Comparison of ENCODE assay signal across 1 cellular context in the genomic region with DNA sequence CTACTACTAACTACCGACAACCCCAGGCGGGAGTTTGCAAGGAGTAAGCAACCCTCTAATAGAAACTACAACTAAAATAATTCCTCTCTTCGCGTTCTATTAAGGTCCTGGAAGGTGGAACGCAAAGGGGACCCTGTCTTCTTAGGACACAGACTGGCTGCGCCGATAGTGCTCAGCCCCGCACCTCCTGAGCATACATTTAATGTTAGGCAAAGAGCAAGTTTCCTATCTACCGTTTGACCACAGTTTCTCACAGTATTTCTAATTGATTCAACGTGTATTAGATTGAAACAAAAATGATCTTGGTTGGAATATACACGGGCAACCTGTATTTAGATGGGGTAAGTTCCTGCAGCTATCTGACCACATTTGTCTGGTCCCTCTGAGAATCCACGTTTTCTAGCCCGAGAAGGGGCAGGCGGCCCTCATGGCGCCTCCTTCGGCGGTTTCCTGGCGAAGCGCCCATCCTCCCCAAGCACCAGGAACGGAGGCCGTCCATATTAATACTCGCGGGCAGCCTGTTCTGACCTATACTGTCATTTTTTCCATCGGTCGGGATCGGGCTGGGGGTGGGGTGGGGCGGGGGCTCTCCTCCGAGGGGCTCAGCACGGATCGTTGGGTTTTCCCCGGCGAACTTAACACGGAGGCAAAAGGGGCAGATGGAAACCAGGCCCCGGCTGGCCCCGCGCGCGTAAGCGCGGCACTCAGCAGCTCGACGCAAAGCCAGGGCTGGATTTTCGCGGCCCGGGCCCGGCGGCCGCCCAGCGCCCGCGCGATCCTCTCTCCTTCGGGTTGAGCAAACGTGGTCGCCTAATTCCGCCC.
A peak's percentile ranks its signal among the peaks of the same experiment; 100 is the strongest.
TF ChIP-seq lines count a peak whose summit lies in the region.

No MANE protein-coding gene starts in this region.

TF ChIP-seq in HepG2, 621 proteins besides CTCF, POLR2A, EP300 and RAD21 (continued from another document):
- TF ChIP-seq, protein P1, sequence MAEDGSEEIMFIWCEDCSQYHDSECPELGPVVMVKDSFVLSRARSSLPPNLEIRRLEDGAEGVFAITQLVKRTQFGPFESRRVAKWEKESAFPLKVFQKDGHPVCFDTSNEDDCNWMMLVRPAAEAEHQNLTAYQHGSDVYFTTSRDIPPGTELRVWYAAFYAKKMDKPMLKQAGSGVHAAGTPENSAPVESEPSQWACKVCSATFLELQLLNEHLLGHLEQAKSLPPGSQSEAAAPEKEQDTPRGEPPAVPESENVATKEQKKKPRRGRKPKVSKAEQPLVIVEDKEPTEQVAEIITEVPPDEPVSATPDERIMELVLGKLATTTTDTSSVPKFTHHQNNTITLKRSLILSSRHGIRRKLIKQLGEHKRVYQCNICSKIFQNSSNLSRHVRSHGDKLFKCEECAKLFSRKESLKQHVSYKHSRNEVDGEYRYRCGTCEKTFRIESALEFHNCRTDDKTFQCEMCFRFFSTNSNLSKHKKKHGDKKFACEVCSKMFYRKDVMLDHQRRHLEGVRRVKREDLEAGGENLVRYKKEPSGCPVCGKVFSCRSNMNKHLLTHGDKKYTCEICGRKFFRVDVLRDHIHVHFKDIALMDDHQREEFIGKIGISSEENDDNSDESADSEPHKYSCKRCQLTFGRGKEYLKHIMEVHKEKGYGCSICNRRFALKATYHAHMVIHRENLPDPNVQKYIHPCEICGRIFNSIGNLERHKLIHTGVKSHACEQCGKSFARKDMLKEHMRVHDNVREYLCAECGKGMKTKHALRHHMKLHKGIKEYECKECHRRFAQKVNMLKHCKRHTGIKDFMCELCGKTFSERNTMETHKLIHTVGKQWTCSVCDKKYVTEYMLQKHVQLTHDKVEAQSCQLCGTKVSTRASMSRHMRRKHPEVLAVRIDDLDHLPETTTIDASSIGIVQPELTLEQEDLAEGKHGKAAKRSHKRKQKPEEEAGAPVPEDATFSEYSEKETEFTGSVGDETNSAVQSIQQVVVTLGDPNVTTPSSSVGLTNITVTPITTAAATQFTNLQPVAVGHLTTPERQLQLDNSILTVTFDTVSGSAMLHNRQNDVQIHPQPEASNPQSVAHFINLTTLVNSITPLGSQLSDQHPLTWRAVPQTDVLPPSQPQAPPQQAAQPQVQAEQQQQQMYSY (CRISPR knock-in tag; IDR thresholded peaks at IDR 0.05), result peak; percentile 95
- TF ChIP-seq, protein P2, sequence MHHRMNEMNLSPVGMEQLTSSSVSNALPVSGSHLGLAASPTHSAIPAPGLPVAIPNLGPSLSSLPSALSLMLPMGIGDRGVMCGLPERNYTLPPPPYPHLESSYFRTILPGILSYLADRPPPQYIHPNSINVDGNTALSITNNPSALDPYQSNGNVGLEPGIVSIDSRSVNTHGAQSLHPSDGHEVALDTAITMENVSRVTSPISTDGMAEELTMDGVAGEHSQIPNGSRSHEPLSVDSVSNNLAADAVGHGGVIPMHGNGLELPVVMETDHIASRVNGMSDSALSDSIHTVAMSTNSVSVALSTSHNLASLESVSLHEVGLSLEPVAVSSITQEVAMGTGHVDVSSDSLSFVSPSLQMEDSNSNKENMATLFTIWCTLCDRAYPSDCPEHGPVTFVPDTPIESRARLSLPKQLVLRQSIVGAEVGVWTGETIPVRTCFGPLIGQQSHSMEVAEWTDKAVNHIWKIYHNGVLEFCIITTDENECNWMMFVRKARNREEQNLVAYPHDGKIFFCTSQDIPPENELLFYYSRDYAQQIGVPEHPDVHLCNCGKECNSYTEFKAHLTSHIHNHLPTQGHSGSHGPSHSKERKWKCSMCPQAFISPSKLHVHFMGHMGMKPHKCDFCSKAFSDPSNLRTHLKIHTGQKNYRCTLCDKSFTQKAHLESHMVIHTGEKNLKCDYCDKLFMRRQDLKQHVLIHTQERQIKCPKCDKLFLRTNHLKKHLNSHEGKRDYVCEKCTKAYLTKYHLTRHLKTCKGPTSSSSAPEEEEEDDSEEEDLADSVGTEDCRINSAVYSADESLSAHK (CRISPR knock-in tag; IDR thresholded peaks at IDR 0.05; ENCODE audit: borderline replicate concordance), result no peak
- TF ChIP-seq, protein P3, sequence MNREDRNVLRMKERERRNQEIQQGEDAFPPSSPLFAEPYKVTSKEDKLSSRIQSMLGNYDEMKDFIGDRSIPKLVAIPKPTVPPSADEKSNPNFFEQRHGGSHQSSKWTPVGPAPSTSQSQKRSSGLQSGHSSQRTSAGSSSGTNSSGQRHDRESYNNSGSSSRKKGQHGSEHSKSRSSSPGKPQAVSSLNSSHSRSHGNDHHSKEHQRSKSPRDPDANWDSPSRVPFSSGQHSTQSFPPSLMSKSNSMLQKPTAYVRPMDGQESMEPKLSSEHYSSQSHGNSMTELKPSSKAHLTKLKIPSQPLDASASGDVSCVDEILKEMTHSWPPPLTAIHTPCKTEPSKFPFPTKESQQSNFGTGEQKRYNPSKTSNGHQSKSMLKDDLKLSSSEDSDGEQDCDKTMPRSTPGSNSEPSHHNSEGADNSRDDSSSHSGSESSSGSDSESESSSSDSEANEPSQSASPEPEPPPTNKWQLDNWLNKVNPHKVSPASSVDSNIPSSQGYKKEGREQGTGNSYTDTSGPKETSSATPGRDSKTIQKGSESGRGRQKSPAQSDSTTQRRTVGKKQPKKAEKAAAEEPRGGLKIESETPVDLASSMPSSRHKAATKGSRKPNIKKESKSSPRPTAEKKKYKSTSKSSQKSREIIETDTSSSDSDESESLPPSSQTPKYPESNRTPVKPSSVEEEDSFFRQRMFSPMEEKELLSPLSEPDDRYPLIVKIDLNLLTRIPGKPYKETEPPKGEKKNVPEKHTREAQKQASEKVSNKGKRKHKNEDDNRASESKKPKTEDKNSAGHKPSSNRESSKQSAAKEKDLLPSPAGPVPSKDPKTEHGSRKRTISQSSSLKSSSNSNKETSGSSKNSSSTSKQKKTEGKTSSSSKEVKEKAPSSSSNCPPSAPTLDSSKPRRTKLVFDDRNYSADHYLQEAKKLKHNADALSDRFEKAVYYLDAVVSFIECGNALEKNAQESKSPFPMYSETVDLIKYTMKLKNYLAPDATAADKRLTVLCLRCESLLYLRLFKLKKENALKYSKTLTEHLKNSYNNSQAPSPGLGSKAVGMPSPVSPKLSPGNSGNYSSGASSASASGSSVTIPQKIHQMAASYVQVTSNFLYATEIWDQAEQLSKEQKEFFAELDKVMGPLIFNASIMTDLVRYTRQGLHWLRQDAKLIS (CRISPR knock-in tag; IDR thresholded peaks at IDR 0.05), result 0 out of 2 replicates have a peak, but pooled peaks have one; percentile 2
- no peak for TF ChIP-seq ZNF20 (CRISPR knock-in tag; IDR thresholded peaks at IDR 0.05)
- no peak for TF ChIP-seq ZNF317 (CRISPR knock-in tag; IDR thresholded peaks at IDR 0.05)
- no peak for TF ChIP-seq PAX8 (CRISPR knock-in tag; IDR thresholded peaks at IDR 0.05; ENCODE audit: borderline replicate concordance)
- TF ChIP-seq POLR2AphosphoS5 (IDR thresholded peaks at IDR 0.05; ENCODE audit: low read depth, low read length), result no peak
